Comparison of ENCODE assay signal across 1 cellular context in the genomic region with DNA sequence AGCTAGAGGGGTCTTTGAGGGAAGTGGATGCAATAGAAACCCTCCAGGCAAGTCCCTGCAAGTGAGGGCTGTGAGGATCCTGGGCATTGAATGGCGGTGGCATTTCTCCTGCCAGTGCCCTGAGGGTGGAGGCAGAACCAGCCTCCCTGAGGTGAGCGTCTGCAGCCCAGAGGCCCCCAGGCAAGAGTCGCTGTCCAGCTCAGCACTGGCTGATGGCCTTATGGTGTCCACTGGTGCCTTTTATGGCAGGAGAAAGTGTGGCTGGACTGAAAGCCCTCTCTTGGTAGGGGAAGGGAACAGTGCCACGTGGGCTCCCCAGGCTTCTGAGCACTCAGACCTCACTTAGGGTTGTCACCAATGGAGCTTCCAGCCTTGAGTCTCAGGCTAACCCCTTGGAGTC.
TF ChIP-seq lines count a peak whose summit lies in the region.

No MANE protein-coding gene starts in this region.

TF ChIP-seq in K562, 482 proteins besides CTCF, POLR2A, EP300 and RAD21 (continued from another document):
- TF ChIP-seq UBTF (IDR thresholded peaks at IDR 0.05; ENCODE audit: borderline replicate concordance in 1 of 2, low read depth in 2 of 2, low read length in 2 of 2) (no peak), MIER1 (IDR thresholded peaks at IDR 0.05; ENCODE audit: low read depth) (peak; percentile 83), HLTF (IDR thresholded peaks at IDR 0.05) (no peak), HOMEZ (CRISPR knock-in tag; IDR thresholded peaks at IDR 0.05) (no peak), PTRF (tag; IDR thresholded peaks at IDR 0.05) (no peak)
- TF ChIP-seq, protein P1, sequence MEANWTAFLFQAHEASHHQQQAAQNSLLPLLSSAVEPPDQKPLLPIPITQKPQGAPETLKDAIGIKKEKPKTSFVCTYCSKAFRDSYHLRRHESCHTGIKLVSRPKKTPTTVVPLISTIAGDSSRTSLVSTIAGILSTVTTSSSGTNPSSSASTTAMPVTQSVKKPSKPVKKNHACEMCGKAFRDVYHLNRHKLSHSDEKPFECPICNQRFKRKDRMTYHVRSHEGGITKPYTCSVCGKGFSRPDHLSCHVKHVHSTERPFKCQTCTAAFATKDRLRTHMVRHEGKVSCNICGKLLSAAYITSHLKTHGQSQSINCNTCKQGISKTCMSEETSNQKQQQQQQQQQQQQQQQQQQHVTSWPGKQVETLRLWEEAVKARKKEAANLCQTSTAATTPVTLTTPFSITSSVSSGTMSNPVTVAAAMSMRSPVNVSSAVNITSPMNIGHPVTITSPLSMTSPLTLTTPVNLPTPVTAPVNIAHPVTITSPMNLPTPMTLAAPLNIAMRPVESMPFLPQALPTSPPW (CRISPR knock-in tag; IDR thresholded peaks at IDR 0.05): 0 out of 2 replicates have a peak, but pooled peaks have one; percentile 33
